ENCODE assay signal across 11 cellular contexts in genomic region chr16:53745753-53746258, GRCh38. TPM values are rescaled to one million over a fixed set of nuclear protein-coding genes. Genes with fewer than 3 reads are reported as not detected.
A peak's percentile ranks its signal among the peaks of the same experiment; 100 is the strongest.
DNase-seq lines count a peak whose midpoint lies in the region; ATAC-seq and TF ChIP-seq lines count a peak whose summit lies in the region.
"Had no signal": no experiment of that assay in that cellular context is flagged by ENCODE, and none has a peak within 500 bp of the region (broad histone marks: within the 10 kb centered on the region; RNA-seq: fewer than 3 reads in every experiment).

No MANE protein-coding gene starts in this region.

- peak; percentile 50; the same call in 1 of the 2 replicates for ATAC-seq in WTC11
- no peak for ATAC-seq in gastroesophageal sphincter
- no peak for ATAC-seq in effector memory CD8-positive, alpha-beta T cell (replicated peaks)

- H3K9me3 ChIP-seq in gastroesophageal sphincter, result no peaks in the 10 kb centered on the region

- no peaks in the 10 kb centered on the region for H3K36me3 ChIP-seq in gastroesophageal sphincter

- no peaks in the 10 kb centered on the region for H3K27me3 ChIP-seq in gastroesophageal sphincter

- H3K27ac ChIP-seq in gastroesophageal sphincter, result no peak overlapping the region

- TF ChIP-seq EP300 in gastroesophageal sphincter (IDR thresholded peaks at IDR 0.05), result no peak

- TF ChIP-seq POLR2A in gastroesophageal sphincter (IDR thresholded peaks at IDR 0.05), result no peak

- peak; percentile 43 for DNase-seq in AG08395 (ENCODE audit: low spot score)
- peak; percentile 74 for DNase-seq in HFFc6
- DNase-seq in WTC11 (ENCODE audit: low spot score), result no peak
- DNase-seq in glutamatergic neuron, result no peak
- no peak for DNase-seq in Ammon's horn (ENCODE audit: low spot score)
- no peak for DNase-seq in activated naive CD4-positive, alpha-beta T cell treated with anti-CD3 and anti-CD28 coated beads, Interleukin-2, amount 50 U/mL, for 16 hours
- no peak for DNase-seq in effector memory CD8-positive, alpha-beta T cell
- DNase-seq: activated CD4-positive, alpha-beta T cell treated with anti-CD3 and anti-CD28 coated beads for 4 hours; dermis blood vessel endothelial cell had no signal

- no peaks in the 10 kb centered on the region for H3K27me3 Mint-ChIP-seq in HFFc6 (ENCODE audit: insufficient read depth)
- H3K27me3 Mint-ChIP-seq in WTC11 (ENCODE audit: low read depth), result no peaks in the 10 kb centered on the region
- peaks cover 2% of the 10 kb centered on the region for H3K27me3 Mint-ChIP-seq in glutamatergic neuron (ENCODE audit: unreplicated experiment)
- no peaks in the 10 kb centered on the region for H3K27me3 Mint-ChIP-seq in effector memory CD8-positive, alpha-beta T cell

- peaks cover 54% of the 10 kb centered on the region for H3K4me1 Mint-ChIP-seq in HFFc6 (ENCODE audit: low read depth)
- H3K4me1 Mint-ChIP-seq in WTC11, result peaks cover 27% of the 10 kb centered on the region
- peaks cover 28% of the 10 kb centered on the region for H3K4me1 Mint-ChIP-seq in glutamatergic neuron (ENCODE audit: low read depth, unreplicated experiment)
- peaks cover 21 to 42% of the 10 kb centered on the region in 2 donors for H3K4me1 Mint-ChIP-seq in effector memory CD8-positive, alpha-beta T cell (ENCODE audit: low read depth in 2 of 2)

- POLR2A ChIA-PET in WTC11 (lab: Charles Lee), result no interaction called here

- CTCF ChIA-PET in WTC11 (lab: Charles Lee), result interaction anchor here (0.6 to 4.9 kb wide), 4 partner anchors 9 to 196 kb away, joined by 3 to 53 read pairs (median 4); partner anchors contain the start of genes FTO and RPGRIP1L

- H3K27ac Mint-ChIP-seq in HFFc6, result peak overlapping the region; percentile 84
- H3K27ac Mint-ChIP-seq in WTC11, result no peak overlapping the region
- no peak overlapping the region for H3K27ac Mint-ChIP-seq in glutamatergic neuron (ENCODE audit: unreplicated experiment)
- no peak overlapping the region for H3K27ac Mint-ChIP-seq in effector memory CD8-positive, alpha-beta T cell

- H3K4me3 Mint-ChIP-seq in HFFc6 (peak overlapping the region; percentile 61), WTC11 (no peak overlapping the region), glutamatergic neuron (ENCODE audit: unreplicated experiment) (no peak overlapping the region)
- H3K4me3 Mint-ChIP-seq in effector memory CD8-positive, alpha-beta T cell, result no peak overlapping the region

- no peak overlapping the region for H3K4me3 ChIP-seq in gastroesophageal sphincter
- H3K4me3 ChIP-seq: lung had no signal

- TF ChIP-seq CTCF in HFFc6 (IDR thresholded peaks at IDR 0.05), result peak; percentile 65
- no peak for TF ChIP-seq CTCF in WTC11 (IDR thresholded peaks at IDR 0.05)
- TF ChIP-seq CTCF in glutamatergic neuron (IDR thresholded peaks at IDR 0.05; ENCODE audit: partially characterized antibody, unreplicated experiment), result peak; percentile 17
- no peak for TF ChIP-seq CTCF in gastroesophageal sphincter (IDR thresholded peaks at IDR 0.05)

- H3K9me3 Mint-ChIP-seq in HFFc6, result peaks cover 9% of the 10 kb centered on the region
- peaks cover 15% of the 10 kb centered on the region for H3K9me3 Mint-ChIP-seq in WTC11
- peaks cover 2% of the 10 kb centered on the region for H3K9me3 Mint-ChIP-seq in glutamatergic neuron (ENCODE audit: unreplicated experiment)
- peaks cover 0 to 1% of the 10 kb centered on the region in 2 donors for H3K9me3 Mint-ChIP-seq in effector memory CD8-positive, alpha-beta T cell

- H3K36me3 Mint-ChIP-seq in HFFc6 (ENCODE audit: low read depth) (peaks cover 5% of the 10 kb centered on the region), WTC11 (no peaks in the 10 kb centered on the region), glutamatergic neuron (ENCODE audit: unreplicated experiment) (no peaks in the 10 kb centered on the region)
- no peaks in the 10 kb centered on the region for H3K36me3 Mint-ChIP-seq in effector memory CD8-positive, alpha-beta T cell (ENCODE audit: insufficient read depth)

- 47 to 90% methylated on average over 2 to 3 of the region's 4 CpGs for WGBS in gastroesophageal sphincter (ENCODE audit: low coverage in 1 of 2), 2 donors

- peaks cover 9 to 28% (median 10%) of the 10 kb centered on the region in 3 donors for H3K4me1 ChIP-seq in gastroesophageal sphincter

TF ChIP-seq in WTC11, 78 proteins besides CTCF, POLR2A, EP300 and RAD21 (continues in another document):
- TF ChIP-seq JUN (CRISPR knock-in tag; IDR thresholded peaks at IDR 0.05) (no peak), AR (CRISPR knock-in tag; IDR thresholded peaks at IDR 0.05) (no peak), TCF7 (CRISPR knock-in tag; IDR thresholded peaks at IDR 0.05; ENCODE audit: low read depth) (no peak), KAT7 (CRISPR knock-in tag; IDR thresholded peaks at IDR 0.05; ENCODE audit: borderline replicate concordance) (no peak), TP53 (CRISPR knock-in tag; IDR thresholded peaks at IDR 0.05) (no peak), AFF4 (CRISPR knock-in tag; IDR thresholded peaks at IDR 0.05; ENCODE audit: borderline replicate concordance) (no peak), SMAD3 (CRISPR knock-in tag; IDR thresholded peaks at IDR 0.05; ENCODE audit: borderline replicate concordance) (no peak), USF2 (CRISPR knock-in tag; IDR thresholded peaks at IDR 0.05) (peak; percentile 66; the same call in 1 of the 2 replicates), NFYB (CRISPR knock-in tag; conservative IDR thresholded peaks at IDR 0.05; ENCODE audit: low read depth) (peak; percentile 71), OVOL2 (CRISPR knock-in tag; IDR thresholded peaks at IDR 0.05; ENCODE audit: borderline replicate concordance) (no peak)

RNA-seq across cellular contexts. Expression of gene FTO, which starts 41.9 kb away (rescaled TPM):
- total RNA-seq in HFFc6 (2021; fragmentation: NEBNext Ultra II Directional; extraction: Animal tissue kit (Norgen Biotek cat#: 25700)), result 100 to 1,000 TPM in 5 of 6 experiments, 10 to 100 TPM in 1; 93.7 to 107 (median 105) TPM
- total RNA-seq in WTC11 (2021) (57.4 to 62.6 TPM (median 59.6 TPM) in 3 replicates), glutamatergic neuron (ENCODE audit: unreplicated experiment) (106 TPM), gastroesophageal sphincter (100 to 1,000 TPM; 102 to 138 (median 130) TPM)

RNA-seq across cellular contexts. Expression of gene RPGRIP1L, which starts 42.1 kb away (rescaled TPM):
- 10 to 100 TPM; 16.3 to 19.1 (median 18.4) TPM for total RNA-seq in HFFc6 (2021; fragmentation: NEBNext Ultra II Directional; extraction: Animal tissue kit (Norgen Biotek cat#: 25700))
- 9.8 to 11.7 TPM (median 10.9 TPM) in 3 replicates for total RNA-seq in WTC11 (2021)
- total RNA-seq in glutamatergic neuron (ENCODE audit: unreplicated experiment), result 18.0 TPM
- total RNA-seq in gastroesophageal sphincter, result 1 to 10 TPM; 3.5 to 5.4 (median 4.8) TPM

Comparison
In these comparisons a context has a peak if more than half of its experiments do, and no peak if none do; other contexts are left out.
1. DNase-seq: peak in AG08395 (single experiment) and HFFc6 (single experiment); none in WTC11 (single experiment), glutamatergic neuron (single experiment), Ammon's horn (single experiment), activated naive CD4-positive, alpha-beta T cell treated with anti-CD3 and anti-CD28 coated beads, Interleukin-2, amount 50 U/mL, for 16 hours (single experiment) and effector memory CD8-positive, alpha-beta T cell (0 of 3).
2. CTCF ChIP-seq: peak in HFFc6 (single experiment) and glutamatergic neuron (single experiment); none in WTC11 (single experiment) and gastroesophageal sphincter (0 of 4).